ENCODE assay signal across 8 cellular contexts in the genomic region with DNA sequence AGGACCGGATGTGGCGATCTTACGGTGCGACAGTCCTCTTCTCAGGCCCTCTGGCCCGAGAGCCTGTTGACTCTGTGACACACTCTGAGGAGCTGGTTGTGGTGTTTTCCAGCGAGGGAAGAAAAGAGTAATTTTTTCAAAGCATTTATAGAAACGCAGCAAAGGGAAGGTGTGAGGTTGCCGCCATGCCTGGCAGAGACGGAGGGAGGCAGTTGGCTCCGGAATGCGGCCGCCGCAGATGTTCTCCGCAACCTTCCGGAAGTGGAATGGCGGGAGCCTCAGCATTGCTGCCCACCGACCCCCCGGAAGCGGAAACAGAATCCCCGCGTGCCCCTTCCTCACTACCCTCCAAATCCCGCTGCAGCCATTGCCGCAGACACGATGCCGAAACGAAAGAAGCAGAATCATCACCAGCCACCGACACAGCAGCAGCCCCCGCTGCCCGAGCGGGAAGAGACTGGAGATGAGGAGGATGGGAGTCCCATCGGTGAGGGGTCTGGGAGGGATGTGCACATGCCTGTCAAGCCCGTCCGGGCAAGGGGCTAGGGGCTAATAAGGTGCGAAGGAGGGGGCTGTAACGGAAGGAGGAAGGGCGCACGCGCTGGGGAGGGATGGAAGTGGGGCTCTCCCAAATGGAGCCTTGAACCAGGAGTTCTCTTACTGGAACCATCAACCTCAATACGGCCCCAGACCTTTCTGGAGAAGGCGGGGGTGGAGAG. TPM values are rescaled to one million over a fixed set of nuclear protein-coding genes. Genes with fewer than 3 reads are reported as not detected.
DNase-seq lines count a peak whose midpoint lies in the region; ATAC-seq, FAIRE-seq and TF ChIP-seq lines count a peak whose summit lies in the region.

A gene with protein sequence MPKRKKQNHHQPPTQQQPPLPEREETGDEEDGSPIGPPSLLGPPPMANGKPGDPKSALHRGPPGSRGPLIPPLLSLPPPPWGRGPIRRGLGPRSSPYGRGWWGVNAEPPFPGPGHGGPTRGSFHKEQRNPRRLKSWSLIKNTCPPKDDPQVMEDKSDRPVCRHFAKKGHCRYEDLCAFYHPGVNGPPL (plus strand): TSS at position 332 of the 719 bp plus-strand sequence. CDS start 50 bp downstream, at position 382.

- CTCF ChIA-PET in WTC11 (lab: Charles Lee) = interaction anchor here (1.1 to 1.6 kb wide), 4 partner anchors 12 to 90 kb away, joined by 3 to 13 read pairs (median 4); no protein-coding TSS in a partner anchor

- peaks cover 14 to 22% of the 10 kb centered on the region in 2 donors for H3K36me3 ChIP-seq in kidney (ENCODE audit: control insufficient read depth in 1 of 2, insufficient read depth in 2 of 2, low read length in 2 of 2)

- peak within 1 kb of the TSS; percentile 92 for H3K4me3 Mint-ChIP-seq in WTC11

- intact Hi-C loops in kidney (cut with DNase I) = no loop called here

- H3K9ac ChIP-seq in kidney (ENCODE audit: low read length in 2 of 2) = peak within 1 kb of the TSS; percentile 89 to 93

- H3K27ac ChIP-seq in kidney (ENCODE audit: low read depth in 2 of 2, low read length in 2 of 2) = peak within 1 kb of the TSS; percentile 95 to 99

- H3K36me3 Mint-ChIP-seq in WTC11 = peaks cover 37% of the 10 kb centered on the region

- H3K27ac Mint-ChIP-seq in WTC11 = peak within 1 kb of the TSS; percentile 99

- peak within 1 kb of the TSS; percentile 80 to 100 for H3K4me3 ChIP-seq in cardiac fibroblast (replicated peaks in 1 of 2; ENCODE audit: low read depth in 2 of 2, low read length in 2 of 2)
- peak within 1 kb of the TSS; percentile 86 to 96 for H3K4me3 ChIP-seq in kidney (ENCODE audit: low read length in 2 of 2)

- H3K4me1 Mint-ChIP-seq in WTC11 = peaks cover 20% of the 10 kb centered on the region

- TF ChIP-seq CTCF in WTC11 (IDR thresholded peaks at IDR 0.05) (no peak), cardiac fibroblast (IDR thresholded peaks at IDR 0.05; ENCODE audit: low read depth, low read length) (no peak), kidney (IDR thresholded peaks at IDR 0.05; ENCODE audit: borderline replicate concordance, extremely low read depth, insufficient read depth) (no peak)

- FAIRE-seq in kidney (lab: Jason Lieb, UNC) = no peak

- no peaks in the 10 kb centered on the region for H3K9me3 Mint-ChIP-seq in WTC11

- POLR2A ChIA-PET in WTC11 (lab: Charles Lee) = interaction anchor here (0.6 to 1.3 kb wide), 6 partner anchors 8 to 160 kb away, joined by 3 to 9 read pairs (median 4); a partner anchor contains a TSS

- peak; percentile 90 for DNase-seq in AG08396 (ENCODE audit: low spot score)
- peak; percentile 82 for DNase-seq in NCI-H2196 treated with DMSO at 0.1 percent for 48 hours (lab: John Stamatoyannopoulos, UW; ENCODE audit: unreplicated experiment)
- peak; percentile 89 for DNase-seq in WTC11 (ENCODE audit: low spot score)
- peak; percentile 92 to 93 for DNase-seq in cardiac fibroblast (ENCODE audit: low read depth in 2 of 2)
- peak; percentile 94 for DNase-seq in kidney
- peak; percentile 85 to 91 for DNase-seq in stimulated activated CD4-positive, alpha-beta T cell treated with anti-CD3 and anti-CD28 coated beads, Interleukin-15, amount 100 ng/mL, for 48 hours (ENCODE audit: low read depth in 2 of 2)

- peaks cover 7 to 9% of the 10 kb centered on the region in 2 donors for H3K4me1 ChIP-seq in kidney (ENCODE audit: control insufficient read depth in 1 of 2, insufficient read depth in 1 of 2, low read depth in 1 of 2, low read length in 2 of 2)

- H3K27me3 Mint-ChIP-seq in WTC11 (ENCODE audit: low read depth) = no peaks in the 10 kb centered on the region

- H3K9me3 ChIP-seq in kidney (ENCODE audit: control insufficient read depth in 1 of 2, low read length in 2 of 2) = no peaks in the 10 kb centered on the region

- ATAC-seq in GM18907 (IDR thresholded peaks at IDR 0.05; ENCODE audit: unreplicated experiment) (peak; percentile 59), HG03135 (IDR thresholded peaks at IDR 0.05; ENCODE audit: unreplicated experiment) (peak; percentile 58), WTC11 (peak; percentile 59)

TF ChIP-seq in WTC11, 78 proteins besides CTCF, POLR2A, EP300 and RAD21 (continues in another document):
- TF ChIP-seq TEAD1 (CRISPR knock-in tag; IDR thresholded peaks at IDR 0.05) (peak; percentile 90), GABPB1 (CRISPR knock-in tag; IDR thresholded peaks at IDR 0.05) (peak; percentile 90), NR2C2 (CRISPR knock-in tag; IDR thresholded peaks at IDR 0.05) (peak; percentile 83), GRHL2 (CRISPR knock-in tag; IDR thresholded peaks at IDR 0.05; ENCODE audit: insufficient replicate concordance, severe bottlenecking) (no peak), ZNF423 (CRISPR knock-in tag; IDR thresholded peaks at IDR 0.05) (no peak), MXD4 (CRISPR knock-in tag; IDR thresholded peaks at IDR 0.05; ENCODE audit: borderline replicate concordance) (no peak), FOXJ3 (CRISPR knock-in tag; IDR thresholded peaks at IDR 0.05; ENCODE audit: borderline replicate concordance) (peak; percentile 82)
- TF ChIP-seq, protein P1, sequence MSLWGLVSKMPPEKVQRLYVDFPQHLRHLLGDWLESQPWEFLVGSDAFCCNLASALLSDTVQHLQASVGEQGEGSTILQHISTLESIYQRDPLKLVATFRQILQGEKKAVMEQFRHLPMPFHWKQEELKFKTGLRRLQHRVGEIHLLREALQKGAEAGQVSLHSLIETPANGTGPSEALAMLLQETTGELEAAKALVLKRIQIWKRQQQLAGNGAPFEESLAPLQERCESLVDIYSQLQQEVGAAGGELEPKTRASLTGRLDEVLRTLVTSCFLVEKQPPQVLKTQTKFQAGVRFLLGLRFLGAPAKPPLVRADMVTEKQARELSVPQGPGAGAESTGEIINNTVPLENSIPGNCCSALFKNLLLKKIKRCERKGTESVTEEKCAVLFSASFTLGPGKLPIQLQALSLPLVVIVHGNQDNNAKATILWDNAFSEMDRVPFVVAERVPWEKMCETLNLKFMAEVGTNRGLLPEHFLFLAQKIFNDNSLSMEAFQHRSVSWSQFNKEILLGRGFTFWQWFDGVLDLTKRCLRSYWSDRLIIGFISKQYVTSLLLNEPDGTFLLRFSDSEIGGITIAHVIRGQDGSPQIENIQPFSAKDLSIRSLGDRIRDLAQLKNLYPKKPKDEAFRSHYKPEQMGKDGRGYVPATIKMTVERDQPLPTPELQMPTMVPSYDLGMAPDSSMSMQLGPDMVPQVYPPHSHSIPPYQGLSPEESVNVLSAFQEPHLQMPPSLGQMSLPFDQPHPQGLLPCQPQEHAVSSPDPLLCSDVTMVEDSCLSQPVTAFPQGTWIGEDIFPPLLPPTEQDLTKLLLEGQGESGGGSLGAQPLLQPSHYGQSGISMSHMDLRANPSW (CRISPR knock-in tag; conservative IDR thresholded peaks at IDR 0.05; ENCODE audit: low read depth) = no peak
- TF ChIP-seq, protein P2, sequence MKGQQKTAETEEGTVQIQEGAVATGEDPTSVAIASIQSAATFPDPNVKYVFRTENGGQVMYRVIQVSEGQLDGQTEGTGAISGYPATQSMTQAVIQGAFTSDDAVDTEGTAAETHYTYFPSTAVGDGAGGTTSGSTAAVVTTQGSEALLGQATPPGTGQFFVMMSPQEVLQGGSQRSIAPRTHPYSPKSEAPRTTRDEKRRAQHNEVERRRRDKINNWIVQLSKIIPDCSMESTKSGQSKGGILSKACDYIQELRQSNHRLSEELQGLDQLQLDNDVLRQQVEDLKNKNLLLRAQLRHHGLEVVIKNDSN (CRISPR knock-in tag; IDR thresholded peaks at IDR 0.05) = peak; percentile 78
- TF ChIP-seq, protein P3, sequence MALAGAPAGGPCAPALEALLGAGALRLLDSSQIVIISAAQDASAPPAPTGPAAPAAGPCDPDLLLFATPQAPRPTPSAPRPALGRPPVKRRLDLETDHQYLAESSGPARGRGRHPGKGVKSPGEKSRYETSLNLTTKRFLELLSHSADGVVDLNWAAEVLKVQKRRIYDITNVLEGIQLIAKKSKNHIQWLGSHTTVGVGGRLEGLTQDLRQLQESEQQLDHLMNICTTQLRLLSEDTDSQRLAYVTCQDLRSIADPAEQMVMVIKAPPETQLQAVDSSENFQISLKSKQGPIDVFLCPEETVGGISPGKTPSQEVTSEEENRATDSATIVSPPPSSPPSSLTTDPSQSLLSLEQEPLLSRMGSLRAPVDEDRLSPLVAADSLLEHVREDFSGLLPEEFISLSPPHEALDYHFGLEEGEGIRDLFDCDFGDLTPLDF (CRISPR knock-in tag; IDR thresholded peaks at IDR 0.05) = peak; percentile 91
- TF ChIP-seq, protein P4, sequence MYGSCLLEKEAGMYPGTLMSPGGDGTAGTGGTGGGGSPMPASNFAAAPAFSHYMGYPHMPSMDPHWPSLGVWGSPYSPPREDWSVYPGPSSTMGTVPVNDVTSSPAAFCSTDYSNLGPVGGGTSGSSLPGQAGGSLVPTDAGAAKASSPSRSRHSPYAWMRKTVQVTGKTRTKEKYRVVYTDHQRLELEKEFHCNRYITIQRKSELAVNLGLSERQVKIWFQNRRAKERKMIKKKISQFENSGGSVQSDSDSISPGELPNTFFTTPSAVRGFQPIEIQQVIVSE (CRISPR knock-in tag; IDR thresholded peaks at IDR 0.05; ENCODE audit: borderline replicate concordance) = no peak

RNA-seq across cellular contexts. Expression of the gene that starts here (rescaled TPM):
- total RNA-seq in WTC11 (2021) (10.1 to 13.1 TPM (median 10.8 TPM) in 3 replicates), kidney (9.3 TPM)
- polyA plus RNA-seq in kidney (ENCODE audit: insufficient read depth, low read depth, low replicate concordance) = 7.9 TPM

Comparison
In these comparisons a context has a peak if more than half of its experiments do, and no peak if none do; other contexts are left out.
1. Peak in every context shown above with its lines: DNase-seq, ATAC-seq, H3K4me3 ChIP-seq and H3K27ac ChIP-seq.